In genomic region chr21:34799092-34799491, GRCh38 we compare ENCODE assay signal across 35 cellular contexts.
DNase-seq lines count a peak whose midpoint lies in the region; ATAC-seq and TF ChIP-seq lines count a peak whose summit lies in the region.
"Had no signal": no experiment of that assay in that cellular context is flagged by ENCODE, and none has a peak within 500 bp of the region (broad histone marks: within the 10 kb centered on the region; RNA-seq: fewer than 3 reads in every experiment).

No MANE protein-coding gene starts in this region.

- no peak overlapping the region for H3K27ac ChIP-seq in CD4-positive, alpha-beta T cell (ENCODE audit: low read depth, low read length)
- H3K27ac ChIP-seq in IMR-90 (ENCODE audit: insufficient read depth, low read length) (no peak overlapping the region), epithelial cell of prostate (peak overlapping the region; percentile 100), smooth muscle cell (ENCODE audit: low read depth) (peak overlapping the region; percentile 88)
- H3K27ac ChIP-seq: esophagus muscularis mucosa, left ventricle myocardium inferior, sigmoid colon, suprapubic skin, uterus, VCaP had no signal

- peaks cover 46% of the 10 kb centered on the region for H3K36me3 ChIP-seq in IMR-90 (ENCODE audit: control insufficient read depth, insufficient read depth, low read length)
- peaks cover 4% of the 10 kb centered on the region for H3K36me3 ChIP-seq in smooth muscle cell (ENCODE audit: low read depth)
- no peaks in the 10 kb centered on the region for H3K36me3 ChIP-seq in Caco-2 (ENCODE audit: control insufficient read depth, insufficient read depth, low read length)
- H3K36me3 ChIP-seq: BE2C, left ventricle myocardium inferior, sigmoid colon, uterus had no signal

- H3K27me3 Mint-ChIP-seq in CD4-positive, alpha-beta T cell, result no peaks in the 10 kb centered on the region
- no peaks in the 10 kb centered on the region for H3K27me3 Mint-ChIP-seq in Caco-2 (ENCODE audit: insufficient read depth, unreplicated experiment)
- H3K27me3 Mint-ChIP-seq: dendritic cell treated with granulocyte-macrophage colony-stimulating factor and Interleukin-4, amounts not matched to agents 40 ng/mL and 50 ng/mL, for 4 days; IgD-negative memory B cell; naive B cell had no signal

- no peak overlapping the region for H4K8ac ChIP-seq in IMR-90 (ENCODE audit: low read depth in 2 of 2, low read length in 2 of 2)

- DNase-seq in CD4-positive, alpha-beta T cell, result no peak
- no peak for DNase-seq in IMR-90
- no peak for DNase-seq in epithelial cell of prostate (ENCODE audit: low read depth, low spot score)
- DNase-seq in smooth muscle cell (lab: John Stamatoyannopoulos, UW; ENCODE audit: unreplicated experiment), result no peak
- DNase-seq in Caco-2, result no peak
- no peak for DNase-seq in DMS79 (lab: John Stamatoyannopoulos, UW)
- DNase-seq: activated CD4-positive, alpha-beta T cell treated with anti-CD3 and anti-CD28 coated beads for 4 hours; activated gamma-delta T cell; BE2C; central memory CD4-positive, alpha-beta T cell; DMS53; foreskin fibroblast; head of caudate nucleus; islet precursor cell; left ventricle myocardium inferior; midbrain; naive B cell; NCI-H1436 treated with DMSO at 0.1 percent for 48 hours; NCI-H2081 treated with DMSO at 0.1 percent for 48 hours; NCI-H226; NCI-H69; nucleus accumbens; SHP77 treated with DMSO at 0.1 percent for 48 hours; sigmoid colon; stimulated activated CD4-positive, alpha-beta T cell treated with anti-CD3 and anti-CD28 coated beads, Interleukin-15, amount 100 ng/mL, for 24 hours; stimulated activated CD4-positive, alpha-beta T cell treated with anti-CD3 and anti-CD28 coated beads, Interleukin-4, amount 100 ng/mL, for 4 hours; T1000; uterus had no signal

- H4K5ac ChIP-seq in IMR-90 (ENCODE audit: low read depth, low read length), result no peak overlapping the region; the same call in 1 of the 2 replicates

- peaks cover 19% of the 10 kb centered on the region for H3K9me1 ChIP-seq in IMR-90 (ENCODE audit: insufficient read depth, low read length)

- no peak overlapping the region for H4K91ac ChIP-seq in IMR-90 (ENCODE audit: insufficient read depth, low read depth, low read length)

- TF ChIP-seq CTCF in CD4-positive, alpha-beta T cell (IDR thresholded peaks at IDR 0.05), result no peak
- TF ChIP-seq CTCF in IMR-90 (conservative IDR thresholded peaks at IDR 0.05; ENCODE audit: low read depth, low read length), result no peak
- TF ChIP-seq CTCF in smooth muscle cell (IDR thresholded peaks at IDR 0.05; ENCODE audit: borderline replicate concordance, insufficient read depth, poor library complexity, severe bottlenecking), result no peak
- TF ChIP-seq CTCF in Caco-2 (IDR thresholded peaks at IDR 0.05; ENCODE audit: insufficient read depth in 1 of 2, low read depth in 1 of 2, low read length in 1 of 2, severe bottlenecking in 1 of 2, unreplicated experiment in 1 of 2), result no peak

- no peak for TF ChIP-seq POLR2A in IMR-90 (IDR thresholded peaks at IDR 0.05; ENCODE audit: low read depth, low read length)

- no peak for ATAC-seq in CD4-positive, alpha-beta T cell (ENCODE audit: poor library complexity)
- ATAC-seq in IMR-90 (ENCODE audit: low read depth), result no peak
- no peak for ATAC-seq in GM21526 (IDR thresholded peaks at IDR 0.05; ENCODE audit: low FRiP score, unreplicated experiment)

- H3K14ac ChIP-seq in IMR-90 (replicated peaks; ENCODE audit: low read depth, low read length), result peak overlapping the region; percentile 41; the same call in 1 of the 2 replicates

- BruUV-seq in IMR-90 (replicated peaks; lab: Mats Ljungman, UMichigan), result no TSS peak
- BruUV-seq in Caco-2 (replicated peaks; lab: Mats Ljungman, UMichigan), result no TSS peak

- WGBS in IMR-90 (ENCODE audit: extremely low coverage in 2 of 2, insufficient read length in 1 of 2), 2 experiments, result 100% methylated on average over 4 of the region's 6 CpGs; no CpG with 5 or more reads in 1 of the 2 experiments
- WGBS in smooth muscle cell (ENCODE audit: low lambda C conversion rate), result 96% methylated on average over 6 of the region's 6 CpGs

- intact Hi-C loops in CD4-positive, alpha-beta T cell (cut with DNase I, micrococcal nuclease), result no loop called here
- intact Hi-C loops in IMR-90 (cut with micrococcal nuclease) (no loop called here), Caco-2 (cut with micrococcal nuclease; ENCODE audit: unreplicated experiment) (no loop called here)

- no peak for TF ChIP-seq RAD21 in IMR-90 (IDR thresholded peaks at IDR 0.05; ENCODE audit: low read length)

- H3K56ac ChIP-seq in IMR-90 (ENCODE audit: extremely low read depth, insufficient read depth, low read length), result no peak overlapping the region

- no peaks in the 10 kb centered on the region for H3K27me3 ChIP-seq in CD4-positive, alpha-beta T cell (ENCODE audit: control insufficient read depth, insufficient read depth, low read length)
- H3K27me3 ChIP-seq in IMR-90 (ENCODE audit: control insufficient read depth, insufficient read depth, low read length) (no peaks in the 10 kb centered on the region), smooth muscle cell (ENCODE audit: low read depth) (no peaks in the 10 kb centered on the region), Caco-2 (replicated peaks; ENCODE audit: control insufficient read depth, insufficient read depth, low read length) (no peaks in the 10 kb centered on the region)
- H3K27me3 ChIP-seq: BE2C, esophagus muscularis mucosa, sigmoid colon, suprapubic skin, uterus had no signal

- peaks cover 96% of the 10 kb centered on the region for H3K36me3 Mint-ChIP-seq in CD4-positive, alpha-beta T cell (ENCODE audit: low read depth)
- H3K36me3 Mint-ChIP-seq in Caco-2 (ENCODE audit: insufficient read depth, unreplicated experiment), result peaks cover 6% of the 10 kb centered on the region

- peaks cover 56% of the 10 kb centered on the region for H3F3A ChIP-seq in smooth muscle cell (ENCODE audit: low read depth)

- H2AFZ ChIP-seq in IMR-90 (replicated peaks; ENCODE audit: low read length, poor library complexity) (no peak overlapping the region), smooth muscle cell (ENCODE audit: low read depth) (no peak overlapping the region)

- H3K4me3 ChIP-seq in IMR-90 (ENCODE audit: insufficient read depth, low read depth, low read length) (no peak overlapping the region), smooth muscle cell (no peak overlapping the region), Caco-2 (ENCODE audit: low read depth, low read length) (no peak overlapping the region)
- H3K4me3 ChIP-seq: esophagus muscularis mucosa, HAP-1, left ventricle myocardium inferior, sigmoid colon, suprapubic skin, uterus had no signal

- no peaks in the 10 kb centered on the region for H3K9me3 Mint-ChIP-seq in CD4-positive, alpha-beta T cell
- H3K9me3 Mint-ChIP-seq in Caco-2 (ENCODE audit: unreplicated experiment), result peaks cover 2% of the 10 kb centered on the region
- H3K9me3 Mint-ChIP-seq: dendritic cell treated with granulocyte-macrophage colony-stimulating factor and Interleukin-4, amounts not matched to agents 40 ng/mL and 50 ng/mL, for 4 days; IgD-negative memory B cell; naive B cell had no signal

- POLR2A ChIA-PET in CD4-positive, alpha-beta T cell (lab: Charles Lee), result no interaction called here
- POLR2A ChIA-PET in IMR-90 (lab: Charles Lee; ENCODE audit: unreplicated experiment) (no interaction called here), Caco-2 (lab: Charles Lee) (no interaction called here)

- peak overlapping the region; percentile 28; the same call in 1 of the 2 replicates for H3K23ac ChIP-seq in IMR-90 (ENCODE audit: low read depth, low read length)

- peaks cover 54 to 94% of the 10 kb centered on the region in 2 experiments for H3K79me1 ChIP-seq in IMR-90 (ENCODE audit: low read depth in 1 of 2, low read length in 2 of 2)

- peaks cover 23% of the 10 kb centered on the region for H3K4me1 ChIP-seq in IMR-90 (ENCODE audit: control insufficient read depth, insufficient read depth, low read length)
- peaks cover 23% of the 10 kb centered on the region for H3K4me1 ChIP-seq in smooth muscle cell (ENCODE audit: low read depth)
- H3K4me1 ChIP-seq in Caco-2, result peaks cover 57% of the 10 kb centered on the region
- H3K4me1 ChIP-seq: BE2C, HAP-1 had no signal

- peaks cover 25% of the 10 kb centered on the region for H3K79me2 ChIP-seq in smooth muscle cell (ENCODE audit: low read depth)

- H3K18ac ChIP-seq in IMR-90 (ENCODE audit: low read depth, low read length), result no peak overlapping the region

- H3K4me2 ChIP-seq in IMR-90 (ENCODE audit: low read depth, low read length) (no peak overlapping the region), smooth muscle cell (no peak overlapping the region)

- no peak overlapping the region for H2BK20ac ChIP-seq in IMR-90 (ENCODE audit: low read depth, low read length)

- H2BK15ac ChIP-seq in IMR-90 (ENCODE audit: low read depth, low read length), result no peak overlapping the region

- no peak overlapping the region; the same call in 1 of the 2 replicates for H2AK5ac ChIP-seq in IMR-90 (ENCODE audit: low read depth, low read length)

- H2BK5ac ChIP-seq in IMR-90 (ENCODE audit: low read depth, low read length, poor library complexity, severe bottlenecking), result no peak overlapping the region

- H3K27ac Mint-ChIP-seq in CD4-positive, alpha-beta T cell, result peak overlapping the region; percentile 5
- no peak overlapping the region for H3K27ac Mint-ChIP-seq in Caco-2 (ENCODE audit: unreplicated experiment)
- H3K27ac Mint-ChIP-seq: dendritic cell treated with granulocyte-macrophage colony-stimulating factor and Interleukin-4, amounts not matched to agents 40 ng/mL and 50 ng/mL, for 4 days; naive B cell had no signal

- no peaks in the 10 kb centered on the region for H3K9me3 ChIP-seq in CD4-positive, alpha-beta T cell (ENCODE audit: control insufficient read depth, low read length)
- H3K9me3 ChIP-seq in IMR-90 (ENCODE audit: control insufficient read depth, insufficient read depth, low read length) (no peaks in the 10 kb centered on the region), smooth muscle cell (replicated peaks; ENCODE audit: low read depth) (peaks cover under 1% of the 10 kb centered on the region), Caco-2 (no peaks in the 10 kb centered on the region)
- H3K9me3 ChIP-seq: BE2C, esophagus muscularis mucosa, HAP-1, left ventricle myocardium inferior, sigmoid colon, suprapubic skin, uterus had no signal

- no peak overlapping the region for H2AK9ac ChIP-seq in IMR-90 (replicated peaks; ENCODE audit: low read depth, low read length, poor library complexity)

- H3K4ac ChIP-seq in IMR-90 (ENCODE audit: low read depth, low read length), result 0 out of 2 replicates have a peak overlapping the region, but pooled peaks have one; percentile 1

- H3K4me3 Mint-ChIP-seq in CD4-positive, alpha-beta T cell, result no peak overlapping the region
- H3K4me3 Mint-ChIP-seq in Caco-2 (ENCODE audit: unreplicated experiment), result no peak overlapping the region
- H3K4me3 Mint-ChIP-seq: dendritic cell treated with granulocyte-macrophage colony-stimulating factor and Interleukin-4, amounts not matched to agents 40 ng/mL and 50 ng/mL, for 4 days; IgD-negative memory B cell; naive B cell had no signal

- H2BK120ac ChIP-seq in IMR-90 (ENCODE audit: low read depth, low read length), result no peak overlapping the region

- H4K20me1 ChIP-seq in IMR-90 (ENCODE audit: insufficient read depth, low read length) (peaks cover 41% of the 10 kb centered on the region), smooth muscle cell (ENCODE audit: low read depth) (peaks cover 95% of the 10 kb centered on the region)

- H3K4me1 Mint-ChIP-seq in CD4-positive, alpha-beta T cell (ENCODE audit: low read depth), result peaks cover 2% of the 10 kb centered on the region
- peaks cover 43% of the 10 kb centered on the region for H3K4me1 Mint-ChIP-seq in Caco-2 (ENCODE audit: low read depth, unreplicated experiment)

- CTCF ChIA-PET in CD4-positive, alpha-beta T cell (lab: Charles Lee), result no interaction called here
- CTCF ChIA-PET in IMR-90 (lab: Yijun Ruan, JAX), result no interaction called here
- CTCF ChIA-PET in Caco-2 (lab: Charles Lee), result no interaction called here

- in situ Hi-C loops in IMR-90 (cut with MboI; ENCODE audit: low sequenced_read_pairs), result no loop called here

- dilution Hi-C loops in IMR-90 (cut with HindIII; ENCODE audit: low sequenced_read_pairs, unreplicated experiment), result no loop called here

- H3K9ac ChIP-seq in IMR-90 (ENCODE audit: low read depth, low read length) (no peak overlapping the region), smooth muscle cell (ENCODE audit: low read depth) (no peak overlapping the region)

Comparison
In these comparisons a context has a peak if more than half of its experiments do, and no peak if none do; other contexts are left out.
1. H3K27ac ChIP-seq: peak in epithelial cell of prostate (single experiment) and smooth muscle cell (single experiment); none in CD4-positive, alpha-beta T cell (single experiment) and IMR-90 (single experiment).